24 cellular contexts compared by ENCODE assay signal in genomic region chr2:46158661-46159060, GRCh38.
A peak's percentile ranks its signal among the peaks of the same experiment; 100 is the strongest.
DNase-seq lines count a peak whose midpoint lies in the region; ATAC-seq and TF ChIP-seq lines count a peak whose summit lies in the region.
"Had no signal": no experiment of that assay in that cellular context is flagged by ENCODE, and none has a peak within 500 bp of the region (broad histone marks: within the 10 kb centered on the region; RNA-seq: fewer than 3 reads in every experiment).

No MANE protein-coding gene starts in this region.

- no peaks in the 10 kb centered on the region for H3K36me3 ChIP-seq in PC-3 (ENCODE audit: low read depth, low read length)
- H3K36me3 ChIP-seq in RWPE2 (ENCODE audit: low read depth), result no peaks in the 10 kb centered on the region

- H3K4me1 ChIP-seq in PC-3 (ENCODE audit: insufficient read depth, low read length) (peaks cover 33% of the 10 kb centered on the region), RWPE2 (ENCODE audit: insufficient read depth, poor library complexity, severe bottlenecking) (peaks cover 5% of the 10 kb centered on the region)
- H3K4me1 ChIP-seq: BLaER1 had no signal

- peak; percentile 76 for ATAC-seq in PC-3
- ATAC-seq in RWPE2 (ENCODE audit: low read depth), result 0 out of 3 replicates have a peak, but pooled peaks have one; percentile 27
- peak; percentile 74 for ATAC-seq in left colon
- ATAC-seq in GM19324 (IDR thresholded peaks at IDR 0.05; ENCODE audit: low FRiP score, unreplicated experiment), result no peak
- ATAC-seq: GM12878 had no signal

- H3F3A ChIP-seq in PC-3 (ENCODE audit: low read length, unreplicated experiment), result no peaks in the 10 kb centered on the region

- H3K27ac ChIP-seq in PC-3 (ENCODE audit: low read length) (peak overlapping the region; percentile 3; the same call in 1 of the 2 replicates), RWPE2 (ENCODE audit: poor library complexity, severe bottlenecking) (no peak overlapping the region)
- H3K27ac ChIP-seq: BLaER1 had no signal

- peak overlapping the region; percentile 27 for H3K4me2 ChIP-seq in PC-3 (ENCODE audit: low read length)
- H3K4me2 ChIP-seq: BLaER1 had no signal

- BruUV-seq in PC-3 (replicated peaks; lab: Mats Ljungman, UMichigan), result no TSS peak

- no peaks in the 10 kb centered on the region for H3K79me2 ChIP-seq in PC-3 (ENCODE audit: low read length)

- H4K20me1 ChIP-seq in PC-3 (ENCODE audit: low read length), result no peaks in the 10 kb centered on the region

- H3K27me3 ChIP-seq in PC-3 (ENCODE audit: low read length) (no peaks in the 10 kb centered on the region), RWPE2 (ENCODE audit: insufficient read depth, poor library complexity, severe bottlenecking) (no peaks in the 10 kb centered on the region)
- H3K27me3 ChIP-seq: BE2C, BLaER1 had no signal

- DNase-seq in PC-3 (peak; percentile 69), RWPE2 (ENCODE audit: low spot score) (no peak), left colon (no peak), SKM-1 treated with dmso at 0.1 percent for 144 hours (lab: John Stamatoyannopoulos, UW; ENCODE audit: unreplicated experiment) (no peak), AG20443 (ENCODE audit: low spot score) (no peak)
- DNase-seq in activated CD4-positive, alpha-beta T cell treated with anti-CD3 and anti-CD28 coated beads, Interleukin-2, amount 50 U/mL, for 4 hours, result no peak
- DNase-seq: 8988T; ACHN; BE2C; C1 segment of cervical spinal cord; CD4-positive, alpha-beta memory T cell; CD4-positive, CD25-positive, alpha-beta regulatory T cell; CD8-positive, alpha-beta memory T cell; COR-L47; DMS 273 treated with DMSO at 0.1 percent for 48 hours; DMS153; DMS53; DMS79; DND-41; EL; GDM1 had no signal

- no peak overlapping the region for H2AFZ ChIP-seq in PC-3 (ENCODE audit: low read length)

- intact Hi-C loops in PC-3 (cut with micrococcal nuclease) (no loop called here), left colon (cut with DNase I, micrococcal nuclease) (no loop called here)

- H3K4me3 ChIP-seq in PC-3 (ENCODE audit: low read length) (no peak overlapping the region), RWPE2 (ENCODE audit: severe bottlenecking) (no peak overlapping the region)
- H3K4me3 ChIP-seq: BLaER1, GM12878 had no signal

- no peak overlapping the region for H3K9ac ChIP-seq in PC-3 (ENCODE audit: low read length)
- H3K9ac ChIP-seq: BLaER1 had no signal

- POLR2A ChIA-PET in PC-3 (lab: Charles Lee; ENCODE audit: unreplicated experiment), result no interaction called here

- H3K9me3 ChIP-seq in PC-3 (ENCODE audit: low read length), result no peaks in the 10 kb centered on the region
- H3K9me3 ChIP-seq in RWPE2 (ENCODE audit: severe bottlenecking), result no peaks in the 10 kb centered on the region
- H3K9me3 ChIP-seq: BE2C, BLaER1 had no signal

- H3K9me2 ChIP-seq in PC-3 (replicated peaks; ENCODE audit: low read length), result no peaks in the 10 kb centered on the region

- TF ChIP-seq CTCF in PC-3 (conservative IDR thresholded peaks at IDR 0.05; ENCODE audit: low read depth, low read length) (no peak), RWPE2 (IDR thresholded peaks at IDR 0.05; ENCODE audit: poor library complexity, severe bottlenecking) (no peak)

- CTCF ChIA-PET in PC-3 (lab: Charles Lee), result no interaction called here
